ENCODE assay signal across 35 cellular contexts in the genomic region with DNA sequence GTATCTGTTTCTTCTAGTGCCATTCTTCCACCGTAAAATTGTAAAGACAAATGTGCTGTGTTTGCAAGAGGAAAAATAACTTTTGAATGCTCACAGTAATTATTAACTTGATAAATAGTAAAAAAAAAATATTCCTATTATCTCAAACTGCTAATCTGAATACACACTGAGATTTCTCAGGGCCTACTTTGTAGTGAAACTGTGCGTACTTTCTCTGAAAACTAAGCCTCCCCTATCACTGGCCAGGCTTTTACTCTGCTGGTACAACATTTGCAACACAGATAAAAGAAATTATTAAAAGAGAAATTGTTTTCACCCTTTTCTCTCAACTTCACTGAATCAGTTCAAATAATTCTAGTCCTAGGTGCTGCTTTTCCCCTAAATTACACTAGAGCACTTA.
"Had no signal": no experiment of that assay in that cellular context is flagged by ENCODE, and none has a peak within 500 bp of the region (broad histone marks: within the 10 kb centered on the region; RNA-seq: fewer than 3 reads in every experiment).

No MANE protein-coding gene starts in this region.

- H3K4me3 ChIP-seq: MG63 had no signal

- DNase-seq: Karpas-422, Kasumi-1, KG1, MG63, MM.1S, MV-4-11, NCI-H1048, NCI-H1092, NCI-H1092 treated with DMSO at 0.1 percent for 48 hours, NCI-H1105, NCI-H1105 treated with DMSO at 0.1 percent for 48 hours, NCI-H1417, NCI-H1417 treated with DMSO at 0.1 percent for 48 hours, NCI-H1436, NCI-H1436 treated with DMSO at 0.1 percent for 48 hours, NCI-H146, NCI-H1694, NCI-H1694 treated with DMSO at 0.1 percent for 48 hours, NCI-H187, NCI-H187 treated with DMSO at 0.1 percent for 48 hours, NCI-H1930, NCI-H2029, NCI-H2029 treated with DMSO at 0.1 percent for 48 hours, NCI-H2081, NCI-H2081 treated with DMSO at 0.1 percent for 48 hours, NCI-H2107, NCI-H2171, NCI-H2171 treated with DMSO at 0.1 percent for 48 hours, NCI-H2227 treated with DMSO at 0.1 percent for 48 hours, NCI-H226, NCI-H345, NCI-H446, NCI-H446 treated with DMSO at 0.1 percent for 48 hours, NCI-H510A had no signal

- H3K27me3 ChIP-seq: MG63 had no signal

- H3K36me3 ChIP-seq: MG63 had no signal

- H3K9me3 ChIP-seq: MG63 had no signal

- H3K27ac ChIP-seq: KMS-11 had no signal
